Comparison of ENCODE assay signal across 21 cellular contexts in genomic region chr20:20697325-20697845, GRCh38.
"Had no signal": no experiment of that assay in that cellular context is flagged by ENCODE, and none has a peak within 500 bp of the region (broad histone marks: within the 10 kb centered on the region; RNA-seq: fewer than 3 reads in every experiment).

No MANE protein-coding gene starts in this region.

- H3K4me3 ChIP-seq: heart left ventricle, pancreas, sigmoid colon had no signal

- H3K36me3 ChIP-seq: heart left ventricle, pancreas, sigmoid colon had no signal

- H3K36me3 Mint-ChIP-seq: activated naive CD4-positive, alpha-beta T cell treated with anti-CD3 and anti-CD28 coated beads, Interleukin-2, amount 50 U/mL, for 72 hours; brain; natural killer cell treated with Interleukin-12 subunit alpha and Interleukin-12 subunit beta and Interleukin-15 and Interleukin-18, amount 100 ng/mL, for 72 hours; type B pancreatic cell had no signal

- FAIRE-seq: frontal cortex, keratinocyte, pancreas, TTC549 had no signal

- H3K27ac ChIP-seq: heart left ventricle, pancreas, sigmoid colon had no signal

- H3K9ac ChIP-seq: SK-N-SH had no signal

- H3K4me2 ChIP-seq: SK-N-SH had no signal

- H3K4me3 Mint-ChIP-seq: brain; natural killer cell treated with Interleukin-12 subunit alpha and Interleukin-12 subunit beta and Interleukin-15 and Interleukin-18, amount 100 ng/mL, for 72 hours; stimulated activated naive B cell treated with anti-CD40 and anti-IgM and Interleukin-4, amounts not matched to agents 10 μg/mL and 1 μg/mL and 100 μg/mL, for 72 hours; T-helper 2 cell treated with Interferon-gamma antibody and Interleukin-4, amounts not matched to agents 5 μg/mL and 100 μg/mL, for 36 hours; type B pancreatic cell had no signal

- H3K27me3 ChIP-seq: heart left ventricle, pancreas, sigmoid colon had no signal

- H3K27ac Mint-ChIP-seq: brain, type B pancreatic cell had no signal

- H3K9me2 ChIP-seq: SK-N-SH had no signal

- ATAC-seq: activated naive CD4-positive, alpha-beta T cell treated with anti-CD3 and anti-CD28 coated beads, Interleukin-2, amount 50 U/mL, for 72 hours; esophagus mucosa; heart left ventricle; natural killer cell treated with Interleukin-12 subunit alpha and Interleukin-12 subunit beta and Interleukin-15 and Interleukin-18, amount 100 ng/mL, for 72 hours; stimulated activated naive B cell treated with anti-CD40 and anti-IgM and Interleukin-4, amounts not matched to agents 10 μg/mL and 1 μg/mL and 100 μg/mL, for 72 hours had no signal

- H3K9me3 Mint-ChIP-seq: brain; natural killer cell treated with Interleukin-12 subunit alpha and Interleukin-12 subunit beta and Interleukin-15 and Interleukin-18, amount 100 ng/mL, for 72 hours; T-helper 2 cell treated with Interferon-gamma antibody and Interleukin-4, amounts not matched to agents 5 μg/mL and 100 μg/mL, for 36 hours had no signal

- DNase-seq: activated T-cell treated with anti-CD3 and anti-CD28 coated beads, Interleukin-2, amount 50 U/mL, for 1 hour; aorta; dermis blood vessel endothelial cell; effector memory CD4-positive, alpha-beta T cell; heart left ventricle; midbrain; pancreas; sigmoid colon; SK-N-SH; stimulated activated CD4-positive, alpha-beta T cell treated with anti-CD3 and anti-CD28 coated beads, Interleukin-2, amount 100 ng/mL, for 48 hours; stimulated activated CD8-positive, alpha-beta memory T cell treated with anti-CD3 and anti-CD28 coated beads, Interleukin-4, amount 100 ng/mL, for 48 hours; stimulated activated naive B cell treated with anti-CD40 and anti-IgM and Interleukin-4, amounts not matched to agents 10 μg/mL and 1 μg/mL and 100 μg/mL, for 72 hours had no signal

- H3K27me3 Mint-ChIP-seq: brain; natural killer cell treated with Interleukin-12 subunit alpha and Interleukin-12 subunit beta and Interleukin-15 and Interleukin-18, amount 100 ng/mL, for 72 hours; stimulated activated naive B cell treated with anti-CD40 and anti-IgM and Interleukin-4, amounts not matched to agents 10 μg/mL and 1 μg/mL and 100 μg/mL, for 72 hours; type B pancreatic cell had no signal

- H3K9me3 ChIP-seq: pancreas, sigmoid colon, SK-N-SH had no signal
